Comparison of ENCODE assay signal across 13 cellular contexts in genomic region chr15:48565560-48566482, GRCh38.
DNase-seq lines count a peak whose midpoint lies in the region; TF ChIP-seq lines count a peak whose summit lies in the region.
"Had no signal": no experiment of that assay in that cellular context is flagged by ENCODE, and none has a peak within 500 bp of the region (broad histone marks: within the 10 kb centered on the region; RNA-seq: fewer than 3 reads in every experiment).

No MANE protein-coding gene starts in this region.

- intact Hi-C loops in Caco-2 (cut with micrococcal nuclease; ENCODE audit: unreplicated experiment): no loop called here

- H2AFZ ChIP-seq in fibroblast of lung (ENCODE audit: low read length): no peak overlapping the region

- H3K4me1 ChIP-seq in fibroblast of lung (ENCODE audit: control insufficient read depth, extremely low read depth, insufficient read depth, low read length) (peaks cover 10% of the 10 kb centered on the region), Caco-2 (no peaks in the 10 kb centered on the region)

- DNase-seq in GM03348 (ENCODE audit: low spot score) (peak; percentile 68), RWPE1 (ENCODE audit: low spot score) (peak; percentile 88), fibroblast of lung (ENCODE audit: low read depth in 2 of 2) (peak; percentile 87 to 98), non-pigmented ciliary epithelial cell (ENCODE audit: low read depth) (peak; percentile 89), activated T-cell treated with anti-CD3 and anti-CD28 coated beads for 4 hours (no peak), WERI-Rb-1 (no peak), Caco-2 (no peak), GOT3 (lab: John Stamatoyannopoulos, UW) (no peak)
- DNase-seq: Calu3, cortex of kidney, NCI-H69 had no signal

- H3K4me3 Mint-ChIP-seq in Caco-2 (ENCODE audit: unreplicated experiment): no peak overlapping the region
- H3K4me3 Mint-ChIP-seq: IgD-negative memory B cell; stimulated activated memory B cell treated with anti-CD40 and anti-IgM and Interleukin-4, amounts not matched to agents 10 μg/mL and 1 μg/mL and 100 μg/mL, for 72 hours had no signal

- no peaks in the 10 kb centered on the region for H4K20me1 ChIP-seq in fibroblast of lung (ENCODE audit: control insufficient read depth, extremely low read depth, insufficient read depth, low read length)

- H3K9me3 Mint-ChIP-seq in Caco-2 (ENCODE audit: unreplicated experiment): no peaks in the 10 kb centered on the region
- H3K9me3 Mint-ChIP-seq: IgD-negative memory B cell; stimulated activated memory B cell treated with anti-CD40 and anti-IgM and Interleukin-4, amounts not matched to agents 10 μg/mL and 1 μg/mL and 100 μg/mL, for 72 hours had no signal

- H3K79me2 ChIP-seq in fibroblast of lung (ENCODE audit: control insufficient read depth, insufficient read depth, low read length): peaks cover 32% of the 10 kb centered on the region

- POLR2A ChIA-PET in RWPE1 (lab: Yijun Ruan, JAX; ENCODE audit: low non-redundant PET): no interaction called here
- POLR2A ChIA-PET in Caco-2 (lab: Charles Lee): no interaction called here

- H3K27ac ChIP-seq in RWPE1: no peak overlapping the region
- H3K27ac ChIP-seq in fibroblast of lung (ENCODE audit: insufficient read depth, low read length): peak overlapping the region; percentile 60
- no peak overlapping the region for H3K27ac ChIP-seq in WERI-Rb-1

- H3K9ac ChIP-seq in fibroblast of lung (ENCODE audit: insufficient read depth, low read length): no peak overlapping the region

- no peaks in the 10 kb centered on the region for H3K4me1 Mint-ChIP-seq in Caco-2 (ENCODE audit: low read depth, unreplicated experiment)
- H3K4me1 Mint-ChIP-seq: IgD-negative memory B cell; stimulated activated memory B cell treated with anti-CD40 and anti-IgM and Interleukin-4, amounts not matched to agents 10 μg/mL and 1 μg/mL and 100 μg/mL, for 72 hours had no signal

- H3K36me3 Mint-ChIP-seq in Caco-2 (ENCODE audit: insufficient read depth, unreplicated experiment): no peaks in the 10 kb centered on the region
- H3K36me3 Mint-ChIP-seq: IgD-negative memory B cell; stimulated activated memory B cell treated with anti-CD40 and anti-IgM and Interleukin-4, amounts not matched to agents 10 μg/mL and 1 μg/mL and 100 μg/mL, for 72 hours had no signal

- no peaks in the 10 kb centered on the region for H3K9me3 ChIP-seq in fibroblast of lung (ENCODE audit: control insufficient read depth, insufficient read depth, low read depth, low read length)
- H3K9me3 ChIP-seq in WERI-Rb-1 (ENCODE audit: severe bottlenecking): no peaks in the 10 kb centered on the region
- no peaks in the 10 kb centered on the region for H3K9me3 ChIP-seq in Caco-2

- H3K4me3 ChIP-seq in fibroblast of lung (replicated peaks in 1 of 4; ENCODE audit: control extremely low read depth in 1 of 4, insufficient read depth in 1 of 4, low read depth in 3 of 4, low read length in 4 of 4) (peak overlapping the region in 1 of 4 experiments; percentile 16), WERI-Rb-1 (ENCODE audit: low read depth, low read length) (no peak overlapping the region), Caco-2 (ENCODE audit: low read depth, low read length) (no peak overlapping the region)

- H3K36me3 ChIP-seq in fibroblast of lung (ENCODE audit: control insufficient read depth, insufficient read depth, low read length) (peaks cover 2% of the 10 kb centered on the region), WERI-Rb-1 (no peaks in the 10 kb centered on the region), Caco-2 (ENCODE audit: control insufficient read depth, insufficient read depth, low read length) (no peaks in the 10 kb centered on the region)

- no peak overlapping the region for H3K27ac Mint-ChIP-seq in Caco-2 (ENCODE audit: unreplicated experiment)
- H3K27ac Mint-ChIP-seq: IgD-negative memory B cell; stimulated activated memory B cell treated with anti-CD40 and anti-IgM and Interleukin-4, amounts not matched to agents 10 μg/mL and 1 μg/mL and 100 μg/mL, for 72 hours had no signal

- H3K4me2 ChIP-seq in fibroblast of lung (ENCODE audit: extremely low read depth, insufficient read depth, low read length): peak overlapping the region; percentile 75

- peaks cover 7% of the 10 kb centered on the region for H3K27me3 Mint-ChIP-seq in Caco-2 (ENCODE audit: insufficient read depth, unreplicated experiment)
- H3K27me3 Mint-ChIP-seq: IgD-negative memory B cell had no signal

- CTCF ChIA-PET in RWPE1 (lab: Yijun Ruan, JAX): no interaction called here
- CTCF ChIA-PET in Caco-2 (lab: Charles Lee): no interaction called here

- no peak for TF ChIP-seq CTCF in RWPE1 (conservative IDR thresholded peaks at IDR 0.05; ENCODE audit: low read depth)
- TF ChIP-seq CTCF in fibroblast of lung (conservative IDR thresholded peaks at IDR 0.05 in 1 of 2, IDR thresholded peaks at IDR 0.05 in 1 of 2; ENCODE audit: low read depth in 1 of 2, low read length in 2 of 2): peak in 1 of 2 donors; percentile 30
- TF ChIP-seq CTCF in WERI-Rb-1 (IDR thresholded peaks at IDR 0.05; ENCODE audit: low read depth, low read length): no peak
- TF ChIP-seq CTCF in Caco-2 (IDR thresholded peaks at IDR 0.05; ENCODE audit: insufficient read depth in 1 of 2, low read depth in 1 of 2, low read length in 1 of 2, severe bottlenecking in 1 of 2, unreplicated experiment in 1 of 2): no peak

- no peaks in the 10 kb centered on the region for H3K27me3 ChIP-seq in fibroblast of lung (ENCODE audit: control insufficient read depth, insufficient read depth, low read length)
- no peaks in the 10 kb centered on the region for H3K27me3 ChIP-seq in WERI-Rb-1 (ENCODE audit: insufficient read depth, low read depth, severe bottlenecking)
- H3K27me3 ChIP-seq in Caco-2 (replicated peaks; ENCODE audit: control insufficient read depth, insufficient read depth, low read length): no peaks in the 10 kb centered on the region

- no TSS peak for BruUV-seq in Caco-2 (replicated peaks; lab: Mats Ljungman, UMichigan)

Comparison
In these comparisons a context has a peak if more than half of its experiments do, and no peak if none do; other contexts are left out.
1. DNase-seq: peak in GM03348 (single experiment), RWPE1 (single experiment), fibroblast of lung (2 of 2) and non-pigmented ciliary epithelial cell (single experiment); none in activated T-cell treated with anti-CD3 and anti-CD28 coated beads for 4 hours (single experiment), WERI-Rb-1 (single experiment), Caco-2 (0 of 2) and GOT3 (single experiment).